Comparison of ENCODE assay signal across 10 cellular contexts in the genomic region with DNA sequence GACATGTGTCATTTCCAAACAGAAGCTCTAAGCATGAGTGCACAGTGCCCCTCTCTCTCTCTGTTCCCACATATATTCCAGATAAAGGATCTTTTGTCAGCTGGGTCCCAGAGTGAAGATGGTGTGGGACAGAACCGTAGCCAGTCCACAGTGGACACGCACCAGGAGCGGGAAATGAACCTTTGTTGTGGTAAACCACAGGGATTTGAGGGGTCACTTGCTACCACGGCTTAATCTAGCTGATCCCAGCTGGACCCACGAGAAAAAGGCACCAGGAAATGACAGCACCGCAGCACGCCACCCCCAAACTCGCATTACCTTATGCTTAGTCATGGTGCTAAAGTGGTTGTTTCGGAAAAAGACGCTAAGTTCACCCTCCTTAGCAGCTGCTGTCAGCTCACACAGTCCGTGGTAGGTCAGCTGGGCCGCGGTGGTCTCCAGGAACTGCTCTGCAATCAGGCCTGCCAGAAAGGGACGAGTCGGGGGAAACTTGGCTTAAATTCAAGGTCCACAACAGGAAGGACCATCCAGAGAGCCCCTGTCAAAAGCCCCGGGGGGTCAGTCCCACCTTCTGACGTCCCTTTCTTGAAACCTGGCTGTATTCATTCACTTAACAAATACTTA. TPM values are rescaled to one million over a fixed set of nuclear protein-coding genes. Genes with fewer than 3 reads are reported as not detected.
DNase-seq lines count a peak whose midpoint lies in the region; ATAC-seq and TF ChIP-seq lines count a peak whose summit lies in the region.
"Had no signal": no experiment of that assay in that cellular context is flagged by ENCODE, and none has a peak within 500 bp of the region (broad histone marks: within the 10 kb centered on the region; RNA-seq: fewer than 3 reads in every experiment).

No MANE protein-coding gene starts in this region.

- H3K27me3 ChIP-seq in dorsolateral prefrontal cortex, result no peaks in the 10 kb centered on the region

- ATAC-seq in HG02642 (IDR thresholded peaks at IDR 0.05; ENCODE audit: poor library complexity, unreplicated experiment) (no peak), GM19397 (IDR thresholded peaks at IDR 0.05; ENCODE audit: unreplicated experiment) (no peak)

- peak in 3 of 56 donors; percentile 15 to 32 (median 24) for TF ChIP-seq CTCF in dorsolateral prefrontal cortex (IDR thresholded peaks at IDR 0.05 in 54 of 56, conservative IDR thresholded peaks at IDR 0.05 in 2 of 56; ENCODE audit: low read depth in 1 of 56, partially characterized antibody in 56 of 56)

- peak; percentile 92 for DNase-seq in ELR (ENCODE audit: low read depth)
- DNase-seq in RPMI7951 (ENCODE audit: low read depth), result peak; percentile 96
- DNase-seq in dorsolateral prefrontal cortex, result peak in 1 of 10 donors; percentile 45
- DNase-seq in putamen (ENCODE audit: low spot score), result peak; percentile 71
- DNase-seq in NCI-H82 treated with DMSO at 0.1 percent for 48 hours (lab: John Stamatoyannopoulos, UW; ENCODE audit: unreplicated experiment), result no peak
- DNase-seq: foreskin fibroblast, NCI-H446 treated with DMSO at 0.1 percent for 48 hours, T-helper 9 cell had no signal

- peak overlapping the region; percentile 27 to 98 (median 88) for H3K27ac ChIP-seq in dorsolateral prefrontal cortex

- intact Hi-C loops in dorsolateral prefrontal cortex (cut with DNase I), result loop anchor here (5.0 to 10.0 kb wide), 2 partner anchors 372 to 434 kb away; partner anchors contain the start of gene ENSA (in 1 of the 2)

- H3K4me3 ChIP-seq in dorsolateral prefrontal cortex, result peak overlapping the region in 9 of 59 donors; percentile 0 to 30 (median 13)

RNA-seq across cellular contexts. Expression of gene MINDY1, which starts 7.5 kb away (rescaled TPM):
- 7.7 and 10.3 TPM in 2 replicates for total RNA-seq in RPMI7951 (2014; rRNA removed; shearing (Covaris generic))
- total RNA-seq in dorsolateral prefrontal cortex, result 10 to 100 TPM; 12.0 to 93.6 (median 37.4) TPM

RNA-seq across cellular contexts. Expression of gene PRUNE1, which starts 9.1 kb away (rescaled TPM):
- total RNA-seq in RPMI7951 (2014; rRNA removed; shearing (Covaris generic)), result 10.5 and 10.8 TPM in 2 replicates
- total RNA-seq in dorsolateral prefrontal cortex, result 10 to 100 TPM; 12.4 to 27.8 (median 20.6) TPM

RNA-seq across cellular contexts. Expression of gene ANXA9, which starts 17.1 kb away (rescaled TPM):
- total RNA-seq in RPMI7951 (2014; rRNA removed; shearing (Covaris generic)), result 0.20 TPM in 1 of 2 replicates, not detected in the other
- 1 to 10 TPM in 7 of 120 experiments, under 1 TPM in 36, not detected in 77; 0.21 to 2.1 (median 0.41) TPM for total RNA-seq in dorsolateral prefrontal cortex

RNA-seq across cellular contexts. Expression of gene CERS2, which starts 24.5 kb away (rescaled TPM):
- 91.0 and 122 TPM in 2 replicates for total RNA-seq in RPMI7951 (2014; rRNA removed; shearing (Covaris generic))
- 100 to 1,000 TPM in 82 of 120 experiments, 10 to 100 TPM in 38; 57.6 to 381 (median 121) TPM for total RNA-seq in dorsolateral prefrontal cortex

RNA-seq across cellular contexts. Expression of gene BNIPL, which starts 37.2 kb away (rescaled TPM):
- total RNA-seq in RPMI7951 (2014; rRNA removed; shearing (Covaris generic)), result 0.48 TPM in 1 of 2 replicates, not detected in the other
- 1 to 10 TPM in 62 of 120 experiments, under 1 TPM in 58; 0.20 to 4.9 (median 1.1) TPM for total RNA-seq in dorsolateral prefrontal cortex
